ENCODE assay signal across 8 cellular contexts in the genomic region with DNA sequence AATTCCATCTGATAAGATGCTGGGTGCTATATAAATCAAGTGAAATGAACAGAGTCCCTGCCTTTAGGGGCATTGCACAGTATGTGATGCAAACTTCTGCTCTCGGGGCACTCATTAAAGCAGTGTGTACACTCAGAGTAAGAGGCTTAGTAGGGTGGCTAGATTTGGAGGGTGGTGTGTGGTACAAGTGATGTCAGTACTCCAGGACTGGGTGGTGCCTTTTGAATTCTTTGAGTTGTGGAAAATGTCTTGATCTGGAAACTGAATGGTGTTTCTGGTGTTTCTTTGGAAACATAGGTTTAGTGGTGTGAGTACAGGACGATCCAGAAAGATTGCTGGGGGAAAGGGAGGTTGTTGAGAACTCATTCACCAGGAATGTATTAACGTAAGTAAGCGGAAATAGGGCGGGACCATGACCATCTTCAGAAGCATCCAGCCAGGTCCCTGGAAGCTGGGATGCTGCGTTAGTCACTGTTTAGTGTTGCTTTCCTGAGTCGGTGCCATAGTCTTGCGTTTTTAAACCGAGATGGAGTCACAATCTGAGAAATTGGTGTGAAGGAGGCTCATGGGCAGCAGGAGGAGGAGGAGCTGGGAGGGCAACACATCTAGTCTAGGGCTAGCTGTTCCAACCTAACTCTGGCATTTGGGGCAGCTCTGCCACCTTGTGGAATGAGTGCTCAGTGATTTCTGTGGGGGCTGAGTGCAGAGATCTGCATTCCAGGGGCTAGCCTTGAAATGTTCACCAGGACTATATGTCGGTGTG.
DNase-seq lines count a peak whose midpoint lies in the region; ATAC-seq and TF ChIP-seq lines count a peak whose summit lies in the region.

No MANE protein-coding gene starts in this region.

- no peaks in the 10 kb centered on the region for H3K9me3 Mint-ChIP-seq in activated CD4-positive, alpha-beta T cell treated with anti-CD3 and anti-CD28 coated beads, Interleukin-2, amount 10 ng/mL, durations not matched to agents 7 days and 5 days

- H3K4me3 Mint-ChIP-seq in activated CD4-positive, alpha-beta T cell treated with anti-CD3 and anti-CD28 coated beads, Interleukin-2, amount 10 ng/mL, durations not matched to agents 7 days and 5 days = no peak overlapping the region

- intact Hi-C loops in lower leg skin (cut with DNase I; ENCODE audit: low total_unique reads) = no loop called here

- peaks cover 2% of the 10 kb centered on the region for H3K36me3 Mint-ChIP-seq in activated CD4-positive, alpha-beta T cell treated with anti-CD3 and anti-CD28 coated beads, Interleukin-2, amount 10 ng/mL, durations not matched to agents 7 days and 5 days (ENCODE audit: low read depth)

- TF ChIP-seq POLR2A in lower leg skin (IDR thresholded peaks at IDR 0.05) = no peak

- no peak overlapping the region for H3K27ac ChIP-seq in 22Rv1

- POLR2A ChIA-PET in activated CD4-positive, alpha-beta T cell treated with anti-CD3 and anti-CD28 coated beads, Interleukin-2, amount 10 ng/mL, durations not matched to agents 7 days and 5 days (lab: Charles Lee) = no interaction called here

- no peak for ATAC-seq in GM18867 (IDR thresholded peaks at IDR 0.05; ENCODE audit: unreplicated experiment)

- H3K4me3 ChIP-seq in lower leg skin (ENCODE audit: low read depth, poor library complexity, severe bottlenecking) = no peak overlapping the region

- 21% methylated on average over 10 of the region's 10 CpGs for WGBS in lower leg skin, 2 donors

- peaks cover 13% of the 10 kb centered on the region for H3K4me1 Mint-ChIP-seq in activated CD4-positive, alpha-beta T cell treated with anti-CD3 and anti-CD28 coated beads, Interleukin-2, amount 10 ng/mL, durations not matched to agents 7 days and 5 days

- peak; percentile 78 for TF ChIP-seq CTCF in 22Rv1 (IDR thresholded peaks at IDR 0.05)
- TF ChIP-seq CTCF in GM12874 (IDR thresholded peaks at IDR 0.05; ENCODE audit: insufficient read depth, low read depth, low read length) = peak; percentile 69
- TF ChIP-seq CTCF in lower leg skin (IDR thresholded peaks at IDR 0.05) = peak in 1 of 3 donors; percentile 60

- no peaks in the 10 kb centered on the region for H3K27me3 Mint-ChIP-seq in activated CD4-positive, alpha-beta T cell treated with anti-CD3 and anti-CD28 coated beads, Interleukin-2, amount 10 ng/mL, durations not matched to agents 7 days and 5 days

- CTCF ChIA-PET in activated CD4-positive, alpha-beta T cell treated with anti-CD3 and anti-CD28 coated beads, Interleukin-2, amount 10 ng/mL, durations not matched to agents 7 days and 5 days (lab: Charles Lee) = interaction anchor here (0.7 to 1.7 kb wide), 6 partner anchors 10 to 289 kb away, joined by 3 to 4 read pairs (median 3); a partner anchor contains a TSS

- DNase-seq in NCI-H345 (lab: John Stamatoyannopoulos, UW) = peak; percentile 60
- peak; percentile 73 for DNase-seq in activated CD4-positive, alpha-beta T cell treated with anti-CD3 and anti-CD28 coated beads, Interleukin-2, amount 10 ng/mL, durations not matched to agents 7 days and 5 days
- peak; percentile 95 for DNase-seq in dedifferentiated amniotic fluid mesenchymal stem cell (ENCODE audit: extremely low spot score)
- peak; percentile 76 to 93 for DNase-seq in lower leg skin (ENCODE audit: low spot score in 2 of 2)
- peak; percentile 62 for DNase-seq in stimulated activated CD4-positive, alpha-beta T cell treated with anti-CD3 and anti-CD28 coated beads, Interleukin-4, amount 100 ng/mL, for 24 hours

- no peak overlapping the region for H3K27ac Mint-ChIP-seq in activated CD4-positive, alpha-beta T cell treated with anti-CD3 and anti-CD28 coated beads, Interleukin-2, amount 10 ng/mL, durations not matched to agents 7 days and 5 days
